26 cellular contexts compared by ENCODE assay signal in the genomic region with DNA sequence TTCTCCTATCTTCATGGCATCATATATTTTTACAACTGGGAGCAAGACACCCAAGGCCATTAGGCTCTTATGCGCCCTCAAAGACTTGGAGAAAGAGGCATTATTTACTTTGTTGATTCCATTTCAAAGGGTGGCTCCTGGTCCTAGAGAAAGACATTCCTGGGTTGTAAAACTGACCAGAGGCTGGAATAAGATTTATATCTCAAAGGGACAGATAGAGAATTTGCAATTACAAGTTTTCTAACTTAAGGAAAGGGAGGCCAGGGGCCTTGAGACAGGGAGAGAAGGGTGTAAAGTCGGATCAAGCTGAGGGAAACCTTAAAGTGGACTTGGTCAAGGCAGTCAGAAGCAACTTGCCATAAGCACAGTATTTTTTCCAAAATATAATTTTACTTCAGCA.
"Had no signal": no experiment of that assay in that cellular context is flagged by ENCODE, and none has a peak within 500 bp of the region (broad histone marks: within the 10 kb centered on the region; RNA-seq: fewer than 3 reads in every experiment).

No MANE protein-coding gene starts in this region.

- H3K27me3 ChIP-seq: ovary, sigmoid colon, testis, tibial artery had no signal

- H3K27me3 Mint-ChIP-seq: memory B cell; stimulated activated memory B cell treated with anti-CD40 and anti-IgM and Interleukin-4, amounts not matched to agents 10 μg/mL and 1 μg/mL and 100 μg/mL, for 72 hours; type B pancreatic cell had no signal

- H3K4me1 ChIP-seq: psoas muscle, testis, tibial artery had no signal

- H3K9me3 ChIP-seq: ovary, psoas muscle, sigmoid colon, testis, tibial artery had no signal

- H3K4me3 Mint-ChIP-seq: memory B cell; naive thymus-derived CD4-positive, alpha-beta T cell; nephron; stimulated activated memory B cell treated with anti-CD40 and anti-IgM and Interleukin-4, amounts not matched to agents 10 μg/mL and 1 μg/mL and 100 μg/mL, for 72 hours; type B pancreatic cell had no signal

- DNase-seq: dermis blood vessel endothelial cell; effector memory CD4-positive, alpha-beta T cell; erythroblast; kidney; left cardiac atrium; left ventricle myocardium superior; midbrain; naive thymus-derived CD4-positive, alpha-beta T cell; occipital lobe; ovary; posterior cingulate gyrus; psoas muscle; right cardiac atrium; sigmoid colon; stimulated activated CD4-positive, alpha-beta T cell treated with anti-CD3 and anti-CD28 coated beads, Interleukin-2, amount 100 ng/mL, for 24 hours; stimulated activated CD4-positive, alpha-beta T cell treated with anti-CD3 and anti-CD28 coated beads, Interleukin-4, amount 100 ng/mL, for 4 hours; stimulated activated naive CD8-positive, alpha-beta T cell treated with anti-CD3 and anti-CD28 coated beads, Interleukin-15, Interleukin-2, amounts not matched to agents 100 U/mL and 50 U/mL, for 24 hours; substantia nigra; testis; tibial artery had no signal

- H3K27ac Mint-ChIP-seq: memory B cell; naive thymus-derived CD4-positive, alpha-beta T cell; nephron; stimulated activated memory B cell treated with anti-CD40 and anti-IgM and Interleukin-4, amounts not matched to agents 10 μg/mL and 1 μg/mL and 100 μg/mL, for 72 hours; type B pancreatic cell had no signal

- H3K4me3 ChIP-seq: coronary artery, lung, ovary, psoas muscle, sigmoid colon, testis, tibial artery had no signal

- H3K36me3 ChIP-seq: ovary, sigmoid colon, tibial artery had no signal

- ATAC-seq: left cardiac atrium; left ventricle myocardium superior; naive thymus-derived CD4-positive, alpha-beta T cell; psoas muscle; right cardiac atrium; stimulated activated memory B cell treated with anti-CD40 and anti-IgM and Interleukin-4, amounts not matched to agents 10 μg/mL and 1 μg/mL and 100 μg/mL, for 72 hours; stimulated activated naive CD8-positive, alpha-beta T cell treated with anti-CD3 and anti-CD28 coated beads, Interleukin-15, Interleukin-2, amounts not matched to agents 100 U/mL and 50 U/mL, for 24 hours had no signal

- H3K27ac ChIP-seq: coronary artery, ovary, psoas muscle, sigmoid colon, testis, tibial artery had no signal

- H3K4me1 Mint-ChIP-seq: memory B cell; naive thymus-derived CD4-positive, alpha-beta T cell; nephron; stimulated activated memory B cell treated with anti-CD40 and anti-IgM and Interleukin-4, amounts not matched to agents 10 μg/mL and 1 μg/mL and 100 μg/mL, for 72 hours had no signal

- H3K36me3 Mint-ChIP-seq: memory B cell; naive thymus-derived CD4-positive, alpha-beta T cell; stimulated activated memory B cell treated with anti-CD40 and anti-IgM and Interleukin-4, amounts not matched to agents 10 μg/mL and 1 μg/mL and 100 μg/mL, for 72 hours; type B pancreatic cell had no signal

- H3K9me3 Mint-ChIP-seq: nephron, type B pancreatic cell had no signal
